In genomic region chr4:118033148-118034060, GRCh38 we compare ENCODE assay signal across 1 cellular context.
TF ChIP-seq lines count a peak whose summit lies in the region.

No MANE protein-coding gene starts in this region.

TF ChIP-seq in HCT116, 20 proteins besides CTCF, POLR2A, EP300 and RAD21 (continued from another document):
- TF ChIP-seq MAX (IDR thresholded peaks at IDR 0.05), result peak; percentile 33
TF ChIP-seq in HCT116: peak in this region for 4.
